In the genomic region with DNA sequence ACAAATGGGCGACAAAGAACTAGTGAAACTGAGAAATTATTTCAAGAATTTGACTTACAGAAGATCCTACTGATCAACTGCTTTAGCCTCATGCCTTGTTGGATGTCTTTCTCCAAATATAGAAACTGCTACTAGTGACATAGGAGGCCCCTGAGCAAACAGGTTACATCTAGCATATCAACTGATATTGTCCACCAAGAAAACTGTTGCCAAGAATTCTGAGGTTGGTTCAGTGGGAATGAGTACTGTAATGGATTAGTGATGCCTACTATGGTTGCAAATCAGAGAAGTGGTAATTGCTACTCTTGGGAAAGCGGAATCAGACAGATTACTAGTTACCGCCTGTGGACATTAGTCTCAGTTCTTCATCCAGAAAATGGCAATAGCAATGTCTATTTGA, we compare ENCODE assay signal across 17 cellular contexts. TPM values are rescaled to one million over a fixed set of nuclear protein-coding genes. Genes with fewer than 3 reads are reported as not detected.
A peak's percentile ranks its signal among the peaks of the same experiment; 100 is the strongest.
DNase-seq lines count a peak whose midpoint lies in the region; ATAC-seq and TF ChIP-seq lines count a peak whose summit lies in the region.
"Had no signal": no experiment of that assay in that cellular context is flagged by ENCODE, and none has a peak within 500 bp of the region (broad histone marks: within the 10 kb centered on the region; RNA-seq: fewer than 3 reads in every experiment).

No MANE protein-coding gene starts in this region.

- peak overlapping the region; percentile 10 for H3K9ac ChIP-seq in Loucy (ENCODE audit: low read depth, low read length, poor library complexity, severe bottlenecking)

- TF ChIP-seq CTCF in cardiac muscle cell (IDR thresholded peaks at IDR 0.05; ENCODE audit: low read depth, low read length) (no peak), Loucy (conservative IDR thresholded peaks at IDR 0.05; ENCODE audit: low read length) (no peak)

- peaks cover 96% of the 10 kb centered on the region for H4K20me1 ChIP-seq in Loucy (ENCODE audit: insufficient read depth, low read length, poor library complexity, severe bottlenecking)

- no peak overlapping the region for H2AFZ ChIP-seq in Loucy (ENCODE audit: low read length)

- no peak for ATAC-seq in Right ventricle myocardium inferior

- peaks cover 100% of the 10 kb centered on the region for H3K79me2 ChIP-seq in Loucy (ENCODE audit: insufficient read depth, low read length)

- H3F3A ChIP-seq in Loucy (ENCODE audit: low read depth): peaks cover 5% of the 10 kb centered on the region; the same call in 1 of the 2 replicates

- intact Hi-C loops in Right ventricle myocardium inferior (cut with DNase I): loop anchor here (5.0 kb wide), 1 partner anchor 48 kb away; no protein-coding TSS in a partner anchor

- H3K27me3 ChIP-seq in cardiac muscle cell (no peaks in the 10 kb centered on the region), Loucy (ENCODE audit: insufficient read depth, low read length, poor library complexity, severe bottlenecking) (no peaks in the 10 kb centered on the region)
- H3K27me3 ChIP-seq: BE2C had no signal

- H3K9me2 ChIP-seq in Loucy (replicated peaks; ENCODE audit: low read depth, low read length): no peaks in the 10 kb centered on the region

- H3K4me2 ChIP-seq in Loucy (ENCODE audit: low read depth, low read length, poor library complexity, severe bottlenecking): peak overlapping the region; percentile 30

- peak overlapping the region; percentile 27 for H3K27ac ChIP-seq in cardiac muscle cell

- peaks cover 19% of the 10 kb centered on the region for H3K36me3 ChIP-seq in cardiac muscle cell
- peaks cover 58% of the 10 kb centered on the region; the same call in 1 of the 2 replicates for H3K36me3 ChIP-seq in Loucy (ENCODE audit: insufficient read depth, low read length)

- H3K4me3 ChIP-seq in cardiac muscle cell (no peak overlapping the region), Loucy (ENCODE audit: low read length, poor library complexity, severe bottlenecking) (no peak overlapping the region)

- H3K4me1 ChIP-seq in cardiac muscle cell (ENCODE audit: low read depth) (peaks cover 44% of the 10 kb centered on the region), Loucy (ENCODE audit: insufficient read depth, low read length, poor library complexity, severe bottlenecking) (peaks cover 67% of the 10 kb centered on the region)

- H3K9me3 ChIP-seq in cardiac muscle cell (ENCODE audit: low read depth): no peaks in the 10 kb centered on the region
- H3K9me3 ChIP-seq in Loucy (ENCODE audit: insufficient read depth, low read depth, low read length): no peaks in the 10 kb centered on the region
- H3K9me3 ChIP-seq: BE2C had no signal

- peak in 1 of 2 donors; percentile 21 for DNase-seq in cardiac muscle cell (ENCODE audit: low read depth in 1 of 2, low spot score in 1 of 2)
- DNase-seq in Right ventricle myocardium inferior (ENCODE audit: missing footprints): no peak
- peak; percentile 68 for DNase-seq in myocyte (ENCODE audit: low read depth)
- DNase-seq in stimulated activated naive CD4-positive, alpha-beta T cell treated with Interleukin-2 at 50 U/mL for 16 hours (lab: John Stamatoyannopoulos, UW): no peak
- no peak for DNase-seq in AG08395 (ENCODE audit: low spot score)
- DNase-seq: BE2C; C1 segment of cervical spinal cord; CD4-positive, CD25-positive, alpha-beta regulatory T cell; CD8-positive, alpha-beta memory T cell; COR-L47; DMS 273 treated with DMSO at 0.1 percent for 48 hours; DMS53; H9 had no signal

RNA-seq across cellular contexts. Expression of a gene that starts 10.0 kb away (rescaled TPM):
- total RNA-seq in cardiac muscle cell (54.5 and 85.4 TPM in 2 replicates), Right ventricle myocardium inferior (88.9 TPM), myocyte (89.3 and 93.2 TPM in 2 replicates)
- polyA plus RNA-seq in cardiac muscle cell: 52.9 and 68.8 TPM in 2 replicates
- polyA plus RNA-seq in myocyte (2012): 49.5 TPM

RNA-seq across cellular contexts. Expression of a gene that starts 30.0 kb away (rescaled TPM):
- total RNA-seq in cardiac muscle cell (2,925 and 5,217 TPM in 2 replicates), Right ventricle myocardium inferior (322 TPM), myocyte (1,048 and 1,135 TPM in 2 replicates)
- polyA plus RNA-seq in cardiac muscle cell: 3,500 and 5,148 TPM in 2 replicates
- 1,386 TPM for polyA plus RNA-seq in myocyte (2012)
- total RNA-seq: A172; CD4-positive, CD25-positive, alpha-beta regulatory T cell; CD8-positive, alpha-beta memory T cell; H1; HT-29 had no signal
- polyA plus RNA-seq: CD4-positive, CD25-positive, alpha-beta regulatory T cell; CD8-positive, alpha-beta memory T cell had no signal
